In the genomic region with DNA sequence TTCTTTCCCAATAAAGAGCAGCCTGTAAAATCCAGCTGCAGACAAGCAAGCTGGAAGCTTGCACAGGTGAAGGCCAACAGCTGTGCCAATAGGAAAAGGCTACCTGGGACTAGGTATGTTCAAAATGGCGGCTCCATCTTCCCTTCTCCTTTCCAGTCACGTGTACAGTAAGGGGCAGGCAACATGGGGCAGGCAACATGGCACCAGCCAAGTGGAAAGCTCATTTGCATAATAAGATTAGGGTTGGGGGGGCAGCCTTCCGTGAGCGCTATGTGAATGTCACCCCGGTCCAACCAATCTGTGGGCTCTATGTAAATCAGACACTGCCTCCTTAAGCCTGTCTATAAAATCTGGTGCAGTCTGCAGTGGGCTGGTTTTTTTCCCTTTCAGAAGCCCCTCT, we compare ENCODE assay signal across 20 cellular contexts. TPM values are rescaled to one million over a fixed set of nuclear protein-coding genes. Genes with fewer than 3 reads are reported as not detected.
A peak's percentile ranks its signal among the peaks of the same experiment; 100 is the strongest.
DNase-seq lines count a peak whose midpoint lies in the region; ATAC-seq, FAIRE-seq and TF ChIP-seq lines count a peak whose summit lies in the region.
"Had no signal": no experiment of that assay in that cellular context is flagged by ENCODE, and none has a peak within 500 bp of the region (broad histone marks: within the 10 kb centered on the region; RNA-seq: fewer than 3 reads in every experiment).

No MANE protein-coding gene starts in this region.

- TF ChIP-seq EP300 in GM12878 (IDR thresholded peaks at IDR 0.05; ENCODE audit: borderline replicate concordance in 1 of 2, control insufficient read depth in 1 of 2, low read depth in 2 of 2, low read length in 2 of 2): no peak

- no peak for FAIRE-seq in GM12878 (lab: Jason Lieb, UNC)
- FAIRE-seq: colon, frontal cortex had no signal

- TF ChIP-seq POLR2A in GM12878 (IDR thresholded peaks at IDR 0.05; ENCODE audit: low read depth, low read length) (no peak), breast epithelium (IDR thresholded peaks at IDR 0.05) (no peak)

- POLR2A ChIA-PET in GM12878 (lab: Charles Lee): interaction anchor here (1.0 kb wide), 1 partner anchor 12 kb away, joined by 4 read pairs; no protein-coding TSS in a partner anchor

- H3K27ac ChIP-seq in GM12878 (ENCODE audit: control insufficient read depth, insufficient read depth): no peak overlapping the region
- no peak overlapping the region for H3K27ac ChIP-seq in breast epithelium
- no peak overlapping the region for H3K27ac ChIP-seq in heart right ventricle
- H3K27ac ChIP-seq: ascending aorta, left lung, sigmoid colon had no signal

- TF ChIP-seq CTCF in GM12878 (IDR thresholded peaks at IDR 0.05 in 2 of 3, conservative IDR thresholded peaks at IDR 0.05 in 1 of 3; ENCODE audit: control insufficient read depth in 2 of 3, extremely low read depth in 1 of 3, insufficient read depth in 1 of 3, low read depth in 3 of 3, low read length in 3 of 3): no peak
- no peak for TF ChIP-seq CTCF in breast epithelium (IDR thresholded peaks at IDR 0.05)
- no peak for TF ChIP-seq CTCF in heart right ventricle (IDR thresholded peaks at IDR 0.05)

- BruUV-seq in GM12878 (replicated peaks; lab: Mats Ljungman, UMichigan): no TSS peak

- no peak overlapping the region for H2AFZ ChIP-seq in GM12878 (ENCODE audit: control insufficient read depth, low read depth, low read length)

- no peak overlapping the region for H3K9ac ChIP-seq in GM12878 (ENCODE audit: control insufficient read depth, insufficient read depth, low read length)
- H3K9ac ChIP-seq: SK-N-SH had no signal

- peaks cover 28% of the 10 kb centered on the region for H3K4me1 ChIP-seq in GM12878 (ENCODE audit: control insufficient read depth, insufficient read depth, low read length)
- H3K4me1 ChIP-seq in breast epithelium: no peaks in the 10 kb centered on the region
- H3K4me1 ChIP-seq in heart right ventricle: peaks cover 0 to 7% (median 0%) of the 10 kb centered on the region in 9 donors
- H3K4me1 ChIP-seq: ascending aorta, left lung, sigmoid colon had no signal

- WGBS in GM12878 (ENCODE audit: insufficient coverage, insufficient replicate concordance, low lambda C conversion rate, missing lambda C conversion rate): 42% methylated on average over 5 of the region's 5 CpGs
- 76 to 88% methylated on average over 5 of the region's 5 CpGs for WGBS in heart right ventricle, 2 donors

- H3K27me3 Mint-ChIP-seq in stimulated activated naive B cell treated with anti-CD40 and anti-IgM and Interleukin-4, amounts not matched to agents 10 μg/mL and 1 μg/mL and 100 μg/mL, for 72 hours: no peaks in the 10 kb centered on the region

- H3K27me3 ChIP-seq in GM12878 (replicated peaks in 1 of 2; ENCODE audit: control insufficient read depth in 2 of 2, insufficient read depth in 2 of 2, low read length in 1 of 2) (no peaks in the 10 kb centered on the region), breast epithelium (no peaks in the 10 kb centered on the region), heart right ventricle (no peaks in the 10 kb centered on the region)
- H3K27me3 ChIP-seq: ascending aorta, left lung, sigmoid colon had no signal

- no peak for TF ChIP-seq RAD21 in GM12878 (IDR thresholded peaks at IDR 0.05; ENCODE audit: insufficient read depth, low read depth, low read length)

- H4K20me1 ChIP-seq in GM12878 (ENCODE audit: control insufficient read depth, insufficient read depth): no peaks in the 10 kb centered on the region

- CTCF ChIA-PET in GM12878 (lab: Yijun Ruan, JAX): interaction anchor here (1.5 to 1.6 kb wide), 2 partner anchors 9 to 46 kb away, joined by 3 to 5 read pairs; no protein-coding TSS in a partner anchor

- H3K9me3 ChIP-seq in GM12878 (replicated peaks; ENCODE audit: control insufficient read depth, insufficient read depth, low read length) (peaks cover 4% of the 10 kb centered on the region; the same call in 2 of the 3 replicates), breast epithelium (no peaks in the 10 kb centered on the region), heart right ventricle (no peaks in the 10 kb centered on the region)
- H3K9me3 ChIP-seq: ascending aorta, left lung, sigmoid colon, SK-N-SH had no signal

- SMC1A ChIA-PET in GM12878 (lab: Charles Lee; ENCODE audit: uncharacterized antibody, unreplicated experiment): interaction anchor here (0.9 to 1.9 kb wide), 5 partner anchors 9 to 132 kb away, joined by 3 to 4 read pairs (median 4); no protein-coding TSS in a partner anchor

- DNase-seq in NCI-H748 (lab: John Stamatoyannopoulos, UW; ENCODE audit: unreplicated experiment) (peak; percentile 3), NCI-H748 treated with DMSO at 0.1 percent for 48 hours (lab: John Stamatoyannopoulos, UW) (no peak), NCI-H526 (lab: John Stamatoyannopoulos, UW) (peak; percentile 93 to 96), GM12878 (ENCODE audit: low read depth, low spot score) (no peak), breast epithelium (ENCODE audit: low spot score in 2 of 2) (no peak), heart right ventricle (no peak)
- peak; percentile 44 for DNase-seq in stimulated activated naive B cell treated with anti-CD40 and anti-IgM and Interleukin-4, amounts not matched to agents 10 μg/mL and 1 μg/mL and 100 μg/mL, for 72 hours
- no peak for DNase-seq in stimulated activated CD4-positive, alpha-beta T cell treated with anti-CD3 and anti-CD28 coated beads, Interleukin-15, amount 100 ng/mL, for 24 hours
- DNase-seq: activated CD4-positive, alpha-beta T cell treated with anti-CD3 and anti-CD28 coated beads, Interleukin-2, amount 50 U/mL, for 1 hour; activated naive CD4-positive, alpha-beta T cell; CD4-positive, CD25-positive, alpha-beta regulatory T cell; left lung; PC-3; sigmoid colon; SK-N-SH; stimulated activated CD4-positive, alpha-beta T cell treated with anti-CD3 and anti-CD28 coated beads, Interleukin-1b, Interleukin-23, amount 100 ng/mL, for 48 hours had no signal

- peaks cover 4 to 5% of the 10 kb centered on the region in 2 donors for H3K9me3 Mint-ChIP-seq in stimulated activated naive B cell treated with anti-CD40 and anti-IgM and Interleukin-4, amounts not matched to agents 10 μg/mL and 1 μg/mL and 100 μg/mL, for 72 hours

- H3K4me2 ChIP-seq in GM12878 (ENCODE audit: control insufficient read depth, insufficient read depth): no peak overlapping the region
- H3K4me2 ChIP-seq: SK-N-SH had no signal

- H3K4me3 ChIP-seq in GM12878: no peak overlapping the region
- no peak overlapping the region for H3K4me3 ChIP-seq in breast epithelium
- no peak overlapping the region for H3K4me3 ChIP-seq in heart right ventricle
- H3K4me3 ChIP-seq: ascending aorta, left lung, sigmoid colon had no signal

- H3K4me3 Mint-ChIP-seq in stimulated activated naive B cell treated with anti-CD40 and anti-IgM and Interleukin-4, amounts not matched to agents 10 μg/mL and 1 μg/mL and 100 μg/mL, for 72 hours: no peak overlapping the region
- H3K4me3 Mint-ChIP-seq: CD4-positive, CD25-positive, alpha-beta regulatory T cell had no signal

- no peaks in the 10 kb centered on the region for H3K36me3 ChIP-seq in GM12878 (ENCODE audit: control insufficient read depth in 2 of 2, insufficient read depth in 2 of 2, low read length in 1 of 2)
- no peaks in the 10 kb centered on the region for H3K36me3 ChIP-seq in breast epithelium
- no peaks in the 10 kb centered on the region for H3K36me3 ChIP-seq in heart right ventricle
- H3K36me3 ChIP-seq: ascending aorta, left lung, sigmoid colon had no signal

- no peaks in the 10 kb centered on the region for H3K79me2 ChIP-seq in GM12878 (ENCODE audit: control insufficient read depth, insufficient read depth, low read length)

- intact Hi-C loops in GM12878 (cut with micrococcal nuclease; ENCODE audit: unreplicated experiment) (no loop called here), breast epithelium (cut with DNase I; ENCODE audit: low total_unique reads) (no loop called here), heart right ventricle (cut with DNase I) (no loop called here)

- RAD21 ChIA-PET in GM12878 (lab: Charles Lee; ENCODE audit: unreplicated experiment): no interaction called here

- ATAC-seq in GM12878 (peak; percentile 73), heart right ventricle (no peak)
- ATAC-seq in stimulated activated naive B cell treated with anti-CD40 and anti-IgM and Interleukin-4, amounts not matched to agents 10 μg/mL and 1 μg/mL and 100 μg/mL, for 72 hours (replicated peaks): peak; percentile 44 to 45
- ATAC-seq: left lung, PC-3 had no signal

- peaks cover 5 to 11% of the 10 kb centered on the region in 2 donors for H3K36me3 Mint-ChIP-seq in stimulated activated naive B cell treated with anti-CD40 and anti-IgM and Interleukin-4, amounts not matched to agents 10 μg/mL and 1 μg/mL and 100 μg/mL, for 72 hours
- H3K36me3 Mint-ChIP-seq: CD4-positive, CD25-positive, alpha-beta regulatory T cell had no signal

- peak overlapping the region; percentile 78 for H3K27ac Mint-ChIP-seq in stimulated activated naive B cell treated with anti-CD40 and anti-IgM and Interleukin-4, amounts not matched to agents 10 μg/mL and 1 μg/mL and 100 μg/mL, for 72 hours
- H3K27ac Mint-ChIP-seq: CD4-positive, CD25-positive, alpha-beta regulatory T cell had no signal

- peaks cover 37 to 61% of the 10 kb centered on the region in 2 donors for H3K4me1 Mint-ChIP-seq in stimulated activated naive B cell treated with anti-CD40 and anti-IgM and Interleukin-4, amounts not matched to agents 10 μg/mL and 1 μg/mL and 100 μg/mL, for 72 hours
- H3K4me1 Mint-ChIP-seq: CD4-positive, CD25-positive, alpha-beta regulatory T cell had no signal

- in situ Hi-C loops in GM12878 (cut with MboI): no loop called here

RNA-seq across cellular contexts. Expression of a gene that starts 31.3 kb away (rescaled TPM):
- 10.6 and 11.7 TPM in 2 replicates for total RNA-seq in GM12878 (2013; cell fraction: nucleolus; rRNA removed)
- 1.1 and 1.9 TPM in 2 replicates for total RNA-seq in GM12878 (2014; rRNA removed)
- total RNA-seq in GM12878 (2014; rRNA removed; fragmentation: Illumina TruSeq; extraction: Trizol): 1.5 and 1.7 TPM in 2 replicates
- total RNA-seq in GM12878 (2021): 1.6 and 1.7 TPM in 2 replicates
- 3.2 TPM for polyA plus RNA-seq in GM12878 (2011; ENCODE audit: low read depth)
- polyA plus RNA-seq in GM12878 (2011; rRNA removed): 2.6 and 2.8 TPM in 2 replicates
- 1.2 and 1.6 TPM in 2 replicates for polyA plus RNA-seq in GM12878 (2011; cell fraction: cytosol; rRNA removed)
- polyA plus RNA-seq in GM12878 (2011; cell fraction: nucleus; rRNA removed): 1.2 and 1.8 TPM in 2 replicates
- polyA plus RNA-seq in GM12878 (2012): 6.8 and 7.4 TPM in 2 replicates
- polyA plus RNA-seq in GM12878 (2014; fragmentation: Illumina TruSeq; extraction: Trizol): 1.9 and 2.8 TPM in 2 replicates
- polyA plus RNA-seq in GM12878 (2014; fragmentation: Nextera tagmentation; extraction: Ambion mirVana): 1 to 10 TPM; 4.6 to 6.4 TPM
- polyA plus RNA-seq in GM12878 (2014; rRNA removed): 1.4 and 1.8 TPM in 2 replicates
- 1 to 10 TPM; 3.4 to 3.6 TPM for polyA plus RNA-seq in GM12878 (2016; fragmentation: Nextera tagmentation; extraction: Ambion mirVana)
- polyA minus RNA-seq in GM12878 (2011; rRNA and poly(A)+ RNA removed): 0.88 and 1.5 TPM in 2 replicates
- polyA minus RNA-seq in GM12878 (2011; cell fraction: cytosol; rRNA and poly(A)+ RNA removed): 0.94 TPM in 1 of 2 replicates, not detected in the other
- polyA minus RNA-seq in GM12878 (2011; cell fraction: nucleus; rRNA and poly(A)+ RNA removed): 0.57 and 0.60 TPM in 2 replicates
- 1 to 10 TPM in 1 of 3 donors, under 1 TPM in 1, not detected in 1; under 0.01 to 1.3 TPM for total RNA-seq in breast epithelium
- total RNA-seq in heart right ventricle: under 1 TPM in 5 of 10 donors, not detected in 5; 0.13 to 0.44 (median 0.23) TPM
- under 1 TPM; 0.04 to 0.15 TPM for polyA plus RNA-seq in heart right ventricle
- total RNA-seq: ascending aorta, osteoblast, PC-3 had no signal
- polyA plus RNA-seq: CD4-positive, CD25-positive, alpha-beta regulatory T cell had no signal

RNA-seq across cellular contexts. Expression of a gene that starts 43.7 kb away (rescaled TPM):
- 11.1 and 12.4 TPM in 2 replicates for total RNA-seq in GM12878 (2013; cell fraction: nucleolus; rRNA removed)
- total RNA-seq in GM12878 (2014; rRNA removed) (49.6 and 56.9 TPM in 2 replicates), GM12878 (2014; rRNA removed; fragmentation: Illumina TruSeq; extraction: Trizol) (53.6 and 55.1 TPM in 2 replicates), GM12878 (2021) (46.7 and 53.3 TPM in 2 replicates), breast epithelium (10 to 100 TPM; 19.7 to 32.1 (median 28.8) TPM), heart right ventricle (10 to 100 TPM; 44.1 to 57.1 (median 50.3) TPM)
- polyA plus RNA-seq in GM12878 (2011; ENCODE audit: low read depth): 33.6 TPM
- polyA plus RNA-seq in GM12878 (2011; rRNA removed) (64.3 and 74.9 TPM in 2 replicates), GM12878 (2014; fragmentation: Illumina TruSeq; extraction: Trizol) (51.5 and 66.9 TPM in 2 replicates), GM12878 (2014; fragmentation: Nextera tagmentation; extraction: Ambion mirVana) (10 to 100 TPM; 31.0 to 36.3 TPM), GM12878 (2014; rRNA removed) (62.8 and 65.7 TPM in 2 replicates), GM12878 (2016; fragmentation: Nextera tagmentation; extraction: Ambion mirVana) (10 to 100 TPM; 59.7 to 60.7 TPM), heart right ventricle (10 to 100 TPM; 54.5 to 82.1 TPM)
- 82.8 and 88.2 TPM in 2 replicates for polyA plus RNA-seq in GM12878 (2011; cell fraction: cytosol; rRNA removed)
- polyA plus RNA-seq in GM12878 (2011; cell fraction: nucleus; rRNA removed): 47.6 and 55.6 TPM in 2 replicates
- 40.3 and 47.4 TPM in 2 replicates for polyA plus RNA-seq in GM12878 (2012)
- 36.2 and 42.1 TPM in 2 replicates for polyA minus RNA-seq in GM12878 (2011; rRNA and poly(A)+ RNA removed)
- polyA minus RNA-seq in GM12878 (2011; cell fraction: cytosol; rRNA and poly(A)+ RNA removed): 20.0 and 22.7 TPM in 2 replicates
- 8.1 and 12.7 TPM in 2 replicates for polyA minus RNA-seq in GM12878 (2011; cell fraction: nucleus; rRNA and poly(A)+ RNA removed)

Comparison
In these comparisons a context has a peak if more than half of its experiments do, and no peak if none do; other contexts are left out.
1. DNase-seq: peak in NCI-H748 (single experiment), NCI-H526 (2 of 2) and stimulated activated naive B cell treated with anti-CD40 and anti-IgM and Interleukin-4, amounts not matched to agents 10 μg/mL and 1 μg/mL and 100 μg/mL, for 72 hours (single experiment); none in NCI-H748 treated with DMSO at 0.1 percent for 48 hours (single experiment), GM12878 (single experiment), breast epithelium (0 of 2), stimulated activated CD4-positive, alpha-beta T cell treated with anti-CD3 and anti-CD28 coated beads, Interleukin-15, amount 100 ng/mL, for 24 hours (single experiment) and heart right ventricle (0 of 2).
2. ATAC-seq: peak in GM12878 (single experiment) and stimulated activated naive B cell treated with anti-CD40 and anti-IgM and Interleukin-4, amounts not matched to agents 10 μg/mL and 1 μg/mL and 100 μg/mL, for 72 hours (2 of 2); none in heart right ventricle (0 of 8).